In the genomic region with DNA sequence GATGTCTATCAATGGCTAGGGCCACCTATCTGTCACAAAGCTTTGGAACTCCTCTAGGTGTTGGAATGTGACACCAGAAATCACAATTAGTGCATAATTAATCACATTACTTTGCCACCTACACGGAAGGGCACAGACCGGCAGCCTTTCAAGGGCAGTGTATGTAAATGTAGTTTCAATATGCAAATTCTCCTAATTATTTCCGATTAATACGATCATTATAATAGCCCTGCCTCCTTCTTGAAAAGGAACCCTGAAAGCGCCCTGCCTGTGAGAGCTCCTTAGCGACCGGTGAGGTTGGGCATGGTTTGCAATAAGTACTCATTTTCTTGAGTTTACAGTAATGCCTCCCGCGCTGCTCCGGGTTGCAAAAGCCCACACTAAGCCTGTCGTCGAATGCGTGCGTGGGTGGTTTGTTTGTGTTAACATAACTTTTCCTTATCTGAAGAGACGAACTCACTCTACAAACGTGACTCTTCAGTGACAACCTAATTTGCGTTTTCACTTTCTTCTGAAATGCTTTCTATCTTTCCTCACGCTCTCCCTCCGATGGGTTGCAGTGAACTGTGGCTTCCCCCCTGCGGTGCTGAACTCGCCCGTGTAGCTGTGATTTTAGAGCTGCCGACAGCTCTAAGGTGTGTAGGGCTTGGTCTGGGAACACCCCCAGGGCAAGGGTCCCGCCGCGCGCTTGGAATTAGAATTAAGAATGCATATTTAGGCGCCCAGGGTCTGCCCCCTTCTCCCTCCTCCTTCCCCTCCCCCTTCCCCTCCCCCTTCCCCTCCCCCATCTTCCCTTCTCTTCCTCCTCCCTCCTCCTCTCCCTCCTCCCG, we compare ENCODE assay signal across 1 cellular context.
TF ChIP-seq lines count a peak whose summit lies in the region.

No MANE protein-coding gene starts in this region.

TF ChIP-seq in K562, 482 proteins besides CTCF, POLR2A, EP300 and RAD21 (continued from another document and continues in another):
- TF ChIP-seq, protein P1, sequence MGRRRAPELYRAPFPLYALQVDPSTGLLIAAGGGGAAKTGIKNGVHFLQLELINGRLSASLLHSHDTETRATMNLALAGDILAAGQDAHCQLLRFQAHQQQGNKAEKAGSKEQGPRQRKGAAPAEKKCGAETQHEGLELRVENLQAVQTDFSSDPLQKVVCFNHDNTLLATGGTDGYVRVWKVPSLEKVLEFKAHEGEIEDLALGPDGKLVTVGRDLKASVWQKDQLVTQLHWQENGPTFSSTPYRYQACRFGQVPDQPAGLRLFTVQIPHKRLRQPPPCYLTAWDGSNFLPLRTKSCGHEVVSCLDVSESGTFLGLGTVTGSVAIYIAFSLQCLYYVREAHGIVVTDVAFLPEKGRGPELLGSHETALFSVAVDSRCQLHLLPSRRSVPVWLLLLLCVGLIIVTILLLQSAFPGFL (CRISPR knock-in tag; IDR thresholded peaks at IDR 0.05): no peak
- TF ChIP-seq CEBPB (tag; IDR thresholded peaks at IDR 0.05): peak; percentile 62
- no peak for TF ChIP-seq SREBF2 (CRISPR knock-in tag; IDR thresholded peaks at IDR 0.05)
- no peak for TF ChIP-seq POLR2G (IDR thresholded peaks at IDR 0.05; ENCODE audit: low read depth, low read length)
- TF ChIP-seq ZNF561 (CRISPR knock-in tag; conservative IDR thresholded peaks at IDR 0.05): no peak
- TF ChIP-seq FOSL1 (tag; conservative IDR thresholded peaks at IDR 0.05): no peak; the same call in 1 of the 2 replicates
- no peak for TF ChIP-seq NCOA2 (IDR thresholded peaks at IDR 0.05; ENCODE audit: partially characterized antibody in 2 of 2)
- TF ChIP-seq ZNF224 (CRISPR knock-in tag; IDR thresholded peaks at IDR 0.05): no peak
- no peak for TF ChIP-seq SIN3B (IDR thresholded peaks at IDR 0.05; ENCODE audit: low read depth)
- no peak for TF ChIP-seq RBM17 (IDR thresholded peaks at IDR 0.05; ENCODE audit: borderline replicate concordance, low read depth, low read length)
- TF ChIP-seq FOXK1 (CRISPR knock-in tag; IDR thresholded peaks at IDR 0.05; ENCODE audit: borderline replicate concordance): no peak
- TF ChIP-seq TEAD2 (tag; IDR thresholded peaks at IDR 0.05): no peak
- TF ChIP-seq KDM4B (IDR thresholded peaks at IDR 0.05; ENCODE audit: borderline replicate concordance in 2 of 2, low read depth in 1 of 2): no peak
- no peak for TF ChIP-seq RBFOX2 (IDR thresholded peaks at IDR 0.05; ENCODE audit: low read depth, low read length)
- no peak for TF ChIP-seq TAF1 (IDR thresholded peaks at IDR 0.05; ENCODE audit: control insufficient read depth, extremely low read depth, insufficient read depth, low read length, severe bottlenecking)
- no peak for TF ChIP-seq JUND (IDR thresholded peaks at IDR 0.05; ENCODE audit: borderline replicate concordance, low read depth, low read length)
- TF ChIP-seq JUND (tag; IDR thresholded peaks at IDR 0.05; ENCODE audit: borderline replicate concordance, low read depth, low read length): no peak
- no peak for TF ChIP-seq NEUROD1 (IDR thresholded peaks at IDR 0.05; ENCODE audit: borderline replicate concordance, low read depth, low read length, partially characterized antibody)
- TF ChIP-seq ZSCAN32 (CRISPR knock-in tag; IDR thresholded peaks at IDR 0.05): no peak
- TF ChIP-seq, protein P2, sequence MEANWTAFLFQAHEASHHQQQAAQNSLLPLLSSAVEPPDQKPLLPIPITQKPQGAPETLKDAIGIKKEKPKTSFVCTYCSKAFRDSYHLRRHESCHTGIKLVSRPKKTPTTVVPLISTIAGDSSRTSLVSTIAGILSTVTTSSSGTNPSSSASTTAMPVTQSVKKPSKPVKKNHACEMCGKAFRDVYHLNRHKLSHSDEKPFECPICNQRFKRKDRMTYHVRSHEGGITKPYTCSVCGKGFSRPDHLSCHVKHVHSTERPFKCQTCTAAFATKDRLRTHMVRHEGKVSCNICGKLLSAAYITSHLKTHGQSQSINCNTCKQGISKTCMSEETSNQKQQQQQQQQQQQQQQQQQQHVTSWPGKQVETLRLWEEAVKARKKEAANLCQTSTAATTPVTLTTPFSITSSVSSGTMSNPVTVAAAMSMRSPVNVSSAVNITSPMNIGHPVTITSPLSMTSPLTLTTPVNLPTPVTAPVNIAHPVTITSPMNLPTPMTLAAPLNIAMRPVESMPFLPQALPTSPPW (CRISPR knock-in tag; IDR thresholded peaks at IDR 0.05): peak; percentile 82
- no peak for TF ChIP-seq ILK (tag; IDR thresholded peaks at IDR 0.05; ENCODE audit: borderline replicate concordance, low read depth)
- no peak for TF ChIP-seq XRCC4 (IDR thresholded peaks at IDR 0.05; ENCODE audit: extremely low read depth, insufficient read depth, insufficient read length)
- no peak for TF ChIP-seq ZNF445 (CRISPR knock-in tag; IDR thresholded peaks at IDR 0.05; ENCODE audit: low read depth)
- TF ChIP-seq, protein P3, sequence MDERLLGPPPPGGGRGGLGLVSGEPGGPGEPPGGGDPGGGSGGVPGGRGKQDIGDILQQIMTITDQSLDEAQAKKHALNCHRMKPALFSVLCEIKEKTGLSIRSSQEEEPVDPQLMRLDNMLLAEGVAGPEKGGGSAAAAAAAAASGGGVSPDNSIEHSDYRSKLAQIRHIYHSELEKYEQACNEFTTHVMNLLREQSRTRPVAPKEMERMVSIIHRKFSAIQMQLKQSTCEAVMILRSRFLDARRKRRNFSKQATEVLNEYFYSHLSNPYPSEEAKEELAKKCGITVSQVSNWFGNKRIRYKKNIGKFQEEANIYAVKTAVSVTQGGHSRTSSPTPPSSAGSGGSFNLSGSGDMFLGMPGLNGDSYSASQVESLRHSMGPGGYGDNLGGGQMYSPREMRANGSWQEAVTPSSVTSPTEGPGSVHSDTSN (CRISPR knock-in tag; IDR thresholded peaks at IDR 0.05; ENCODE audit: low read depth): no peak
- TF ChIP-seq, protein P3 (tag; conservative IDR thresholded peaks at IDR 0.05; ENCODE audit: low read depth): peak; percentile 39; the same call in 1 of the 2 replicates
- TF ChIP-seq KLF6 (CRISPR knock-in tag; IDR thresholded peaks at IDR 0.05; ENCODE audit: borderline replicate concordance): no peak
- no peak for TF ChIP-seq EWSR1 (IDR thresholded peaks at IDR 0.05; ENCODE audit: borderline replicate concordance, low read depth, partially characterized antibody)
- TF ChIP-seq, protein P4, sequence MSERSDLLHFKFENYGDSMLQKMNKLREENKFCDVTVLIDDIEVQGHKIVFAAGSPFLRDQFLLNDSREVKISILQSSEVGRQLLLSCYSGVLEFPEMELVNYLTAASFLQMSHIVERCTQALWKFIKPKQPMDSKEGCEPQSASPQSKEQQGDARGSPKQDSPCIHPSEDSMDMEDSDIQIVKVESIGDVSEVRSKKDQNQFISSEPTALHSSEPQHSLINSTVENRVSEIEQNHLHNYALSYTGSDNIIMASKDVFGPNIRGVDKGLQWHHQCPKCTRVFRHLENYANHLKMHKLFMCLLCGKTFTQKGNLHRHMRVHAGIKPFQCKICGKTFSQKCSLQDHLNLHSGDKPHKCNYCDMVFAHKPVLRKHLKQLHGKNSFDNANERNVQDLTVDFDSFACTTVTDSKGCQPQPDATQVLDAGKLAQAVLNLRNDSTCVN (CRISPR knock-in tag; IDR thresholded peaks at IDR 0.05): no peak
- no peak for TF ChIP-seq SRSF9 (IDR thresholded peaks at IDR 0.05; ENCODE audit: borderline replicate concordance, low read depth, low read length)
- TF ChIP-seq ZNF212 (CRISPR knock-in tag; IDR thresholded peaks at IDR 0.05): no peak
- no peak for TF ChIP-seq SIX5 (IDR thresholded peaks at IDR 0.05; ENCODE audit: borderline replicate concordance in 1 of 2, insufficient read depth in 1 of 2, low read depth in 1 of 2, low read length in 2 of 2)
- TF ChIP-seq NFATC3 (IDR thresholded peaks at IDR 0.05): no peak
- TF ChIP-seq HDAC1 (IDR thresholded peaks at IDR 0.05): peak in 1 of 2 experiments; percentile 84; a peak in 2 of 4 replicates
- no peak for TF ChIP-seq WHSC1 (IDR thresholded peaks at IDR 0.05; ENCODE audit: low read length)
- TF ChIP-seq HSF4 (CRISPR knock-in tag; IDR thresholded peaks at IDR 0.05; ENCODE audit: borderline replicate concordance): no peak
- peak; percentile 17; the same call in 1 of the 2 replicates for TF ChIP-seq CXXC5 (CRISPR knock-in tag; IDR thresholded peaks at IDR 0.05)
- TF ChIP-seq LEF1 (IDR thresholded peaks at IDR 0.05): peak; percentile 71; the same call in 1 of the 2 replicates
- TF ChIP-seq, protein P5, sequence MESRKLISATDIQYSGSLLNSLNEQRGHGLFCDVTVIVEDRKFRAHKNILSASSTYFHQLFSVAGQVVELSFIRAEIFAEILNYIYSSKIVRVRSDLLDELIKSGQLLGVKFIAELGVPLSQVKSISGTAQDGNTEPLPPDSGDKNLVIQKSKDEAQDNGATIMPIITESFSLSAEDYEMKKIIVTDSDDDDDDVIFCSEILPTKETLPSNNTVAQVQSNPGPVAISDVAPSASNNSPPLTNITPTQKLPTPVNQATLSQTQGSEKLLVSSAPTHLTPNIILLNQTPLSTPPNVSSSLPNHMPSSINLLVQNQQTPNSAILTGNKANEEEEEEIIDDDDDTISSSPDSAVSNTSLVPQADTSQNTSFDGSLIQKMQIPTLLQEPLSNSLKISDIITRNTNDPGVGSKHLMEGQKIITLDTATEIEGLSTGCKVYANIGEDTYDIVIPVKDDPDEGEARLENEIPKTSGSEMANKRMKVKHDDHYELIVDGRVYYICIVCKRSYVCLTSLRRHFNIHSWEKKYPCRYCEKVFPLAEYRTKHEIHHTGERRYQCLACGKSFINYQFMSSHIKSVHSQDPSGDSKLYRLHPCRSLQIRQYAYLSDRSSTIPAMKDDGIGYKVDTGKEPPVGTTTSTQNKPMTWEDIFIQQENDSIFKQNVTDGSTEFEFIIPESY (CRISPR knock-in tag; IDR thresholded peaks at IDR 0.05): no peak
- no peak for TF ChIP-seq HDAC6 (IDR thresholded peaks at IDR 0.05; ENCODE audit: low read depth, low read length)
- TF ChIP-seq ZKSCAN8 (CRISPR knock-in tag; IDR thresholded peaks at IDR 0.05): no peak
- TF ChIP-seq, protein P6, sequence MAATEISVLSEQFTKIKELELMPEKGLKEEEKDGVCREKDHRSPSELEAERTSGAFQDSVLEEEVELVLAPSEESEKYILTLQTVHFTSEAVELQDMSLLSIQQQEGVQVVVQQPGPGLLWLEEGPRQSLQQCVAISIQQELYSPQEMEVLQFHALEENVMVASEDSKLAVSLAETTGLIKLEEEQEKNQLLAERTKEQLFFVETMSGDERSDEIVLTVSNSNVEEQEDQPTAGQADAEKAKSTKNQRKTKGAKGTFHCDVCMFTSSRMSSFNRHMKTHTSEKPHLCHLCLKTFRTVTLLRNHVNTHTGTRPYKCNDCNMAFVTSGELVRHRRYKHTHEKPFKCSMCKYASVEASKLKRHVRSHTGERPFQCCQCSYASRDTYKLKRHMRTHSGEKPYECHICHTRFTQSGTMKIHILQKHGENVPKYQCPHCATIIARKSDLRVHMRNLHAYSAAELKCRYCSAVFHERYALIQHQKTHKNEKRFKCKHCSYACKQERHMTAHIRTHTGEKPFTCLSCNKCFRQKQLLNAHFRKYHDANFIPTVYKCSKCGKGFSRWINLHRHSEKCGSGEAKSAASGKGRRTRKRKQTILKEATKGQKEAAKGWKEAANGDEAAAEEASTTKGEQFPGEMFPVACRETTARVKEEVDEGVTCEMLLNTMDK (IDR thresholded peaks at IDR 0.05; ENCODE audit: borderline replicate concordance, insufficient read depth, low read depth, low read length, poor library complexity, severe bottlenecking): no peak
- TF ChIP-seq SP2 (IDR thresholded peaks at IDR 0.05; ENCODE audit: extremely low read depth, low read depth, low read length, poor library complexity, severe bottlenecking): no peak
- no peak for TF ChIP-seq NFYB (IDR thresholded peaks at IDR 0.05; ENCODE audit: extremely low read depth, insufficient read length)
- no peak for TF ChIP-seq NELFE (IDR thresholded peaks at IDR 0.05; ENCODE audit: insufficient read depth, insufficient read length)
- TF ChIP-seq, protein P7, sequence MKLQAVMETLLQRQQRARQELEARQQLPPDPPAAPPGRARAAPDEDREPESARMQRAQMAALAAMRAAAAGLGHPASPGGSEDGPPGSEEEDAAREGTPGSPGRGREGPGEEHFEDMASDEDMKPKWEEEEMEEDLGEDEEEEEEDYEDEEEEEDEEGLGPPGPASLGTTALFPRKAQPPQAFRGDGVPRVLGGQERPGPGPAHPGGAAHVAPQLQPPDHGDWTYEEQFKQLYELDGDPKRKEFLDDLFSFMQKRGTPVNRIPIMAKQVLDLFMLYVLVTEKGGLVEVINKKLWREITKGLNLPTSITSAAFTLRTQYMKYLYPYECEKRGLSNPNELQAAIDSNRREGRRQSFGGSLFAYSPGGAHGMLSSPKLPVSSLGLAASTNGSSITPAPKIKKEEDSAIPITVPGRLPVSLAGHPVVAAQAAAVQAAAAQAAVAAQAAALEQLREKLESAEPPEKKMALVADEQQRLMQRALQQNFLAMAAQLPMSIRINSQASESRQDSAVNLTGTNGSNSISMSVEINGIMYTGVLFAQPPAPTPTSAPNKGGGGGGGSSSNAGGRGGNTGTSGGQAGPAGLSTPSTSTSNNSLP (IDR thresholded peaks at IDR 0.05; ENCODE audit: borderline replicate concordance, low read depth, low read length): no peak
- TF ChIP-seq ZNF140 (CRISPR knock-in tag; IDR thresholded peaks at IDR 0.05): no peak
- TF ChIP-seq, protein P8, sequence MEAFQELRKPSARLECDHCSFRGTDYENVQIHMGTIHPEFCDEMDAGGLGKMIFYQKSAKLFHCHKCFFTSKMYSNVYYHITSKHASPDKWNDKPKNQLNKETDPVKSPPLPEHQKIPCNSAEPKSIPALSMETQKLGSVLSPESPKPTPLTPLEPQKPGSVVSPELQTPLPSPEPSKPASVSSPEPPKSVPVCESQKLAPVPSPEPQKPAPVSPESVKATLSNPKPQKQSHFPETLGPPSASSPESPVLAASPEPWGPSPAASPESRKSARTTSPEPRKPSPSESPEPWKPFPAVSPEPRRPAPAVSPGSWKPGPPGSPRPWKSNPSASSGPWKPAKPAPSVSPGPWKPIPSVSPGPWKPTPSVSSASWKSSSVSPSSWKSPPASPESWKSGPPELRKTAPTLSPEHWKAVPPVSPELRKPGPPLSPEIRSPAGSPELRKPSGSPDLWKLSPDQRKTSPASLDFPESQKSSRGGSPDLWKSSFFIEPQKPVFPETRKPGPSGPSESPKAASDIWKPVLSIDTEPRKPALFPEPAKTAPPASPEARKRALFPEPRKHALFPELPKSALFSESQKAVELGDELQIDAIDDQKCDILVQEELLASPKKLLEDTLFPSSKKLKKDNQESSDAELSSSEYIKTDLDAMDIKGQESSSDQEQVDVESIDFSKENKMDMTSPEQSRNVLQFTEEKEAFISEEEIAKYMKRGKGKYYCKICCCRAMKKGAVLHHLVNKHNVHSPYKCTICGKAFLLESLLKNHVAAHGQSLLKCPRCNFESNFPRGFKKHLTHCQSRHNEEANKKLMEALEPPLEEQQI (IDR thresholded peaks at IDR 0.05): no peak
